5 cellular contexts compared by ENCODE assay signal in genomic region chr3:195627515-195628385, GRCh38. TPM values are rescaled to one million over a fixed set of nuclear protein-coding genes. Genes with fewer than 3 reads are reported as not detected.
"Had no signal": no experiment of that assay in that cellular context is flagged by ENCODE, and none has a peak within 500 bp of the region (broad histone marks: within the 10 kb centered on the region; RNA-seq: fewer than 3 reads in every experiment).

No MANE protein-coding gene starts in this region.

RNA-seq across cellular contexts. Expression of gene APOD, which starts 44.0 kb away (rescaled TPM):
- total RNA-seq: activated T-cell treated with anti-CD3 and anti-CD28 coated beads, Interleukin-2, amount 50 U/mL, for 4 hours; natural killer cell treated with Interleukin-12 subunit alpha and Interleukin-12 subunit beta and Interleukin-15 and Interleukin-18, amount 100 ng/mL, for 72 hours; progenitor cell of endocrine pancreas; SJSA1 had no signal
- polyA plus RNA-seq: immature natural killer cell had no signal
